In the genomic region with DNA sequence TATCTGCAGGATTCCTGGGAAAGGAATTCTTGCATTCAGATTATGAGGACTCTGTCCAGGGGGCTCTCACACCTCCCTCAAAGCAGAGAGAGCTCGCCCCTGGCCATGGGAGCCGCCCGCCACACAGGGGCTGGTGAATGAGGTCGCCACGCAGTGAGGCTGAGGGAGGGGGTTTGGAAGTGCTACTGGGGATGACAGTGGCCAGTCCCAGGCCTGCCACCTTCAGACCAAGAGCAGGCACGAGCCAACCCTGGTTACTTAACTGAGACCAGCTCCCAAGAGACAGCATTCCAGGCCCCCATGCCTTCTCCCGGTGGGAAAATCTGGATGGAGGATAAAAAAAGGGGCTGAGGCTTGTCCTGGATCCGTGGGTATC, we compare ENCODE assay signal across 1 cellular context.
TF ChIP-seq lines count a peak whose summit lies in the region.

No MANE protein-coding gene starts in this region.

TF ChIP-seq in H1, 55 proteins besides CTCF, POLR2A, EP300 and RAD21:
- TF ChIP-seq, protein P1, sequence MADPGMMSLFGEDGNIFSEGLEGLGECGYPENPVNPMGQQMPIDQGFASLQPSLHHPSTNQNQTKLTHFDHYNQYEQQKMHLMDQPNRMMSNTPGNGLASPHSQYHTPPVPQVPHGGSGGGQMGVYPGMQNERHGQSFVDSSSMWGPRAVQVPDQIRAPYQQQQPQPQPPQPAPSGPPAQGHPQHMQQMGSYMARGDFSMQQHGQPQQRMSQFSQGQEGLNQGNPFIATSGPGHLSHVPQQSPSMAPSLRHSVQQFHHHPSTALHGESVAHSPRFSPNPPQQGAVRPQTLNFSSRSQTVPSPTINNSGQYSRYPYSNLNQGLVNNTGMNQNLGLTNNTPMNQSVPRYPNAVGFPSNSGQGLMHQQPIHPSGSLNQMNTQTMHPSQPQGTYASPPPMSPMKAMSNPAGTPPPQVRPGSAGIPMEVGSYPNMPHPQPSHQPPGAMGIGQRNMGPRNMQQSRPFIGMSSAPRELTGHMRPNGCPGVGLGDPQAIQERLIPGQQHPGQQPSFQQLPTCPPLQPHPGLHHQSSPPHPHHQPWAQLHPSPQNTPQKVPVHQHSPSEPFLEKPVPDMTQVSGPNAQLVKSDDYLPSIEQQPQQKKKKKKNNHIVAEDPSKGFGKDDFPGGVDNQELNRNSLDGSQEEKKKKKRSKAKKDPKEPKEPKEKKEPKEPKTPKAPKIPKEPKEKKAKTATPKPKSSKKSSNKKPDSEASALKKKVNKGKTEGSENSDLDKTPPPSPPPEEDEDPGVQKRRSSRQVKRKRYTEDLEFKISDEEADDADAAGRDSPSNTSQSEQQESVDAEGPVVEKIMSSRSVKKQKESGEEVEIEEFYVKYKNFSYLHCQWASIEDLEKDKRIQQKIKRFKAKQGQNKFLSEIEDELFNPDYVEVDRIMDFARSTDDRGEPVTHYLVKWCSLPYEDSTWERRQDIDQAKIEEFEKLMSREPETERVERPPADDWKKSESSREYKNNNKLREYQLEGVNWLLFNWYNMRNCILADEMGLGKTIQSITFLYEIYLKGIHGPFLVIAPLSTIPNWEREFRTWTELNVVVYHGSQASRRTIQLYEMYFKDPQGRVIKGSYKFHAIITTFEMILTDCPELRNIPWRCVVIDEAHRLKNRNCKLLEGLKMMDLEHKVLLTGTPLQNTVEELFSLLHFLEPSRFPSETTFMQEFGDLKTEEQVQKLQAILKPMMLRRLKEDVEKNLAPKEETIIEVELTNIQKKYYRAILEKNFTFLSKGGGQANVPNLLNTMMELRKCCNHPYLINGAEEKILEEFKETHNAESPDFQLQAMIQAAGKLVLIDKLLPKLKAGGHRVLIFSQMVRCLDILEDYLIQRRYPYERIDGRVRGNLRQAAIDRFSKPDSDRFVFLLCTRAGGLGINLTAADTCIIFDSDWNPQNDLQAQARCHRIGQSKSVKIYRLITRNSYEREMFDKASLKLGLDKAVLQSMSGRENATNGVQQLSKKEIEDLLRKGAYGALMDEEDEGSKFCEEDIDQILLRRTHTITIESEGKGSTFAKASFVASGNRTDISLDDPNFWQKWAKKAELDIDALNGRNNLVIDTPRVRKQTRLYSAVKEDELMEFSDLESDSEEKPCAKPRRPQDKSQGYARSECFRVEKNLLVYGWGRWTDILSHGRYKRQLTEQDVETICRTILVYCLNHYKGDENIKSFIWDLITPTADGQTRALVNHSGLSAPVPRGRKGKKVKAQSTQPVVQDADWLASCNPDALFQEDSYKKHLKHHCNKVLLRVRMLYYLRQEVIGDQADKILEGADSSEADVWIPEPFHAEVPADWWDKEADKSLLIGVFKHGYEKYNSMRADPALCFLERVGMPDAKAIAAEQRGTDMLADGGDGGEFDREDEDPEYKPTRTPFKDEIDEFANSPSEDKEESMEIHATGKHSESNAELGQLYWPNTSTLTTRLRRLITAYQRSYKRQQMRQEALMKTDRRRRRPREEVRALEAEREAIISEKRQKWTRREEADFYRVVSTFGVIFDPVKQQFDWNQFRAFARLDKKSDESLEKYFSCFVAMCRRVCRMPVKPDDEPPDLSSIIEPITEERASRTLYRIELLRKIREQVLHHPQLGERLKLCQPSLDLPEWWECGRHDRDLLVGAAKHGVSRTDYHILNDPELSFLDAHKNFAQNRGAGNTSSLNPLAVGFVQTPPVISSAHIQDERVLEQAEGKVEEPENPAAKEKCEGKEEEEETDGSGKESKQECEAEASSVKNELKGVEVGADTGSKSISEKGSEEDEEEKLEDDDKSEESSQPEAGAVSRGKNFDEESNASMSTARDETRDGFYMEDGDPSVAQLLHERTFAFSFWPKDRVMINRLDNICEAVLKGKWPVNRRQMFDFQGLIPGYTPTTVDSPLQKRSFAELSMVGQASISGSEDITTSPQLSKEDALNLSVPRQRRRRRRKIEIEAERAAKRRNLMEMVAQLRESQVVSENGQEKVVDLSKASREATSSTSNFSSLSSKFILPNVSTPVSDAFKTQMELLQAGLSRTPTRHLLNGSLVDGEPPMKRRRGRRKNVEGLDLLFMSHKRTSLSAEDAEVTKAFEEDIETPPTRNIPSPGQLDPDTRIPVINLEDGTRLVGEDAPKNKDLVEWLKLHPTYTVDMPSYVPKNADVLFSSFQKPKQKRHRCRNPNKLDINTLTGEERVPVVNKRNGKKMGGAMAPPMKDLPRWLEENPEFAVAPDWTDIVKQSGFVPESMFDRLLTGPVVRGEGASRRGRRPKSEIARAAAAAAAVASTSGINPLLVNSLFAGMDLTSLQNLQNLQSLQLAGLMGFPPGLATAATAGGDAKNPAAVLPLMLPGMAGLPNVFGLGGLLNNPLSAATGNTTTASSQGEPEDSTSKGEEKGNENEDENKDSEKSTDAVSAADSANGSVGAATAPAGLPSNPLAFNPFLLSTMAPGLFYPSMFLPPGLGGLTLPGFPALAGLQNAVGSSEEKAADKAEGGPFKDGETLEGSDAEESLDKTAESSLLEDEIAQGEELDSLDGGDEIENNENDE (IDR thresholded peaks at IDR 0.05; ENCODE audit: insufficient replicate concordance, low read length), result no peak
- TF ChIP-seq ATF3 (IDR thresholded peaks at IDR 0.05; ENCODE audit: insufficient read depth, low read depth, low read length) (no peak), SAP30 (IDR thresholded peaks at IDR 0.05; ENCODE audit: insufficient read depth, insufficient replicate concordance, low read length) (no peak), GABPA (IDR thresholded peaks at IDR 0.05; ENCODE audit: borderline replicate concordance, insufficient read depth, low read length) (no peak), BRCA1 (IDR thresholded peaks at IDR 0.05; ENCODE audit: low read depth, low read length) (no peak), FOSL1 (IDR thresholded peaks at IDR 0.05; ENCODE audit: insufficient read depth, low read depth, low read length) (no peak), CBX5 (IDR thresholded peaks at IDR 0.05; ENCODE audit: low read depth, low read length) (no peak), EGR1 (IDR thresholded peaks at IDR 0.05; ENCODE audit: borderline replicate concordance, low read depth, low read length) (no peak), KDM1A (IDR thresholded peaks at IDR 0.05; ENCODE audit: borderline replicate concordance, low read length) (no peak), ZNF274 (IDR thresholded peaks at IDR 0.05; ENCODE audit: borderline replicate concordance, extremely low read depth, low read length) (no peak), TAF7 (optimal IDR thresholded peaks at IDR 0.05; ENCODE audit: borderline replicate concordance, low read depth, low read length) (no peak), KDM5A (IDR thresholded peaks at IDR 0.05; ENCODE audit: low read length) (no peak), RXRA (IDR thresholded peaks at IDR 0.05; ENCODE audit: insufficient read depth, low read depth, low read length) (no peak), SRF (IDR thresholded peaks at IDR 0.05; ENCODE audit: low read depth, low read length) (no peak)
TF ChIP-seq in H1: peak in this region for 0.
